Comparison of ENCODE assay signal across 18 cellular contexts in genomic region chr2:223414646-223415045, GRCh38.
DNase-seq lines count a peak whose midpoint lies in the region; ATAC-seq and TF ChIP-seq lines count a peak whose summit lies in the region.
"Had no signal": no experiment of that assay in that cellular context is flagged by ENCODE, and none has a peak within 500 bp of the region (broad histone marks: within the 10 kb centered on the region; RNA-seq: fewer than 3 reads in every experiment).

No MANE protein-coding gene starts in this region.

- intact Hi-C loops in heart left ventricle (cut with DNase I): no loop called here
- intact Hi-C loops in posterior vena cava (cut with DNase I): no loop called here

- TF ChIP-seq CTCF in astrocyte of the cerebellum (IDR thresholded peaks at IDR 0.05; ENCODE audit: low read depth, low read length, missing control alignments): no peak
- TF ChIP-seq CTCF in heart left ventricle (IDR thresholded peaks at IDR 0.05): no peak

- ATAC-seq in heart left ventricle (peak in 3 of 4 donors; percentile 49 to 90 (median 86)), GM21529 (IDR thresholded peaks at IDR 0.05; ENCODE audit: unreplicated experiment) (no peak), GM18517 (IDR thresholded peaks at IDR 0.05; ENCODE audit: unreplicated experiment) (no peak)
- ATAC-seq: foreskin keratinocyte; naive thymus-derived CD8-positive, alpha-beta T cell; PC-3 had no signal

- H3K36me3 ChIP-seq in heart left ventricle: no peaks in the 10 kb centered on the region
- H3K36me3 ChIP-seq: spleen had no signal

- peaks cover 0 to 2% (median 0%) of the 10 kb centered on the region in 12 donors for H3K4me1 ChIP-seq in heart left ventricle
- H3K4me1 ChIP-seq: spleen had no signal

- peak overlapping the region in 1 of 12 donors; percentile 57 for H3K27ac ChIP-seq in heart left ventricle
- H3K27ac ChIP-seq: foreskin keratinocyte, spleen had no signal

- no peak overlapping the region for H3K4me3 ChIP-seq in astrocyte of the cerebellum (ENCODE audit: low read depth, low read length)
- H3K4me3 ChIP-seq in heart left ventricle: no peak overlapping the region
- H3K4me3 ChIP-seq: spleen had no signal

- DNase-seq in AG08395 (ENCODE audit: low spot score) (peak; percentile 83), astrocyte of the cerebellum (ENCODE audit: low read depth) (peak; percentile 93), heart left ventricle (peak in 2 of 5 donors; percentile 32 to 49), posterior vena cava (ENCODE audit: low spot score) (peak; percentile 84), NK-92 (lab: John Stamatoyannopoulos, UW; ENCODE audit: unreplicated experiment) (no peak), NCI-H510A (lab: John Stamatoyannopoulos, UW) (no peak)
- DNase-seq: activated CD4-positive, alpha-beta T cell treated with anti-CD3 and anti-CD28 coated beads, Interleukin-2, amount 10 ng/mL, durations not matched to agents 24 days and 14 days; central memory CD4-positive, alpha-beta T cell; H9; islet precursor cell; naive thymus-derived CD8-positive, alpha-beta T cell; NCI-H1048; NCI-H345; PC-3; spleen had no signal

- H3K9me3 ChIP-seq in heart left ventricle: no peaks in the 10 kb centered on the region
- H3K9me3 ChIP-seq: spleen had no signal

- 68 to 82% (median 74%) methylated on average over 2 of the region's 2 CpGs for WGBS in heart left ventricle, 4 donors

- in situ Hi-C loops in astrocyte of the cerebellum (cut with HindIII; ENCODE audit: low sequenced_read_pairs): no loop called here

- TF ChIP-seq POLR2A in heart left ventricle (IDR thresholded peaks at IDR 0.05): no peak

- no peaks in the 10 kb centered on the region for H3K27me3 ChIP-seq in heart left ventricle
- H3K27me3 ChIP-seq: foreskin keratinocyte, spleen had no signal

Comparison
In these comparisons a context has a peak if more than half of its experiments do, and no peak if none do; other contexts are left out.
1. DNase-seq: peak in AG08395 (single experiment), astrocyte of the cerebellum (single experiment) and posterior vena cava (single experiment); none in NK-92 (single experiment) and NCI-H510A (single experiment).
2. ATAC-seq: peak in heart left ventricle (3 of 4); none in GM21529 (single experiment) and GM18517 (single experiment).